Comparison of ENCODE assay signal across 19 cellular contexts in genomic region chr3:36175113-36175812, GRCh38.
"Had no signal": no experiment of that assay in that cellular context is flagged by ENCODE, and none has a peak within 500 bp of the region (broad histone marks: within the 10 kb centered on the region; RNA-seq: fewer than 3 reads in every experiment).

No MANE protein-coding gene starts in this region.

- DNase-seq: activated CD4-positive, alpha-beta memory T cell treated with anti-CD3 and anti-CD28 coated beads for 36 hours; activated CD4-positive, alpha-beta T cell treated with anti-CD3 and anti-CD28 coated beads for 36 hours; activated gamma-delta T cell treated with Interleukin-2 at 50 U/mL for 16 hours; activated T-cell treated with anti-CD3 and anti-CD28 coated beads for 4 hours; adrenal gland; effector CD4-positive, alpha-beta T cell; gastrocnemius medialis; head of caudate nucleus; left ventricle myocardium superior; mesenchymal stem cell; naive thymus-derived CD4-positive, alpha-beta T cell; right cardiac atrium; stimulated activated CD4-positive, alpha-beta T cell treated with anti-CD3 and anti-CD28 coated beads, Interleukin-2, amount 100 ng/mL, for 24 hours; stimulated activated naive CD4-positive, alpha-beta T cell treated with Interleukin-2 at 50 U/mL for 16 hours; tibial artery; uterus had no signal

- H3K9me3 ChIP-seq: adrenal gland, gastrocnemius medialis, prostate gland, tibial artery, uterus had no signal

- ATAC-seq: activated CD4-positive, alpha-beta T cell treated with anti-CD3 and anti-CD28 coated beads for 36 hours; activated naive CD4-positive, alpha-beta T cell treated with anti-CD3 and anti-CD28 coated beads, Interleukin-2, amount 50 U/mL, for 72 hours; esophagus mucosa; gastrocnemius medialis; left ventricle myocardium superior; naive thymus-derived CD4-positive, alpha-beta T cell had no signal

- H3K27me3 ChIP-seq: adrenal gland, gastrocnemius medialis, tibial artery, uterus had no signal

- H3K4me3 ChIP-seq: adrenal gland, gastrocnemius medialis, prostate gland, tibial artery, uterus had no signal

- H3K4me1 ChIP-seq: adrenal gland, gastrocnemius medialis, prostate gland, uterus had no signal

- H3K36me3 ChIP-seq: adrenal gland, gastrocnemius medialis, prostate gland, tibial artery, uterus had no signal

- H3K27ac ChIP-seq: adrenal gland, gastrocnemius medialis, prostate gland, tibial artery, uterus had no signal
